In genomic region chr13:112434937-112435523, GRCh38 we compare ENCODE assay signal across 27 cellular contexts. TPM values are rescaled to one million over a fixed set of nuclear protein-coding genes. Genes with fewer than 3 reads are reported as not detected.
"Had no signal": no experiment of that assay in that cellular context is flagged by ENCODE, and none has a peak within 500 bp of the region (broad histone marks: within the 10 kb centered on the region; RNA-seq: fewer than 3 reads in every experiment).

No MANE protein-coding gene starts in this region.

- H3K4me2 ChIP-seq: hepatocyte had no signal

- H2AFZ ChIP-seq: hepatocyte, parathyroid adenoma had no signal

- H3K9me3 ChIP-seq: prostate gland had no signal

- H3K4me1 Mint-ChIP-seq: naive B cell; nephron; stimulated activated naive B cell treated with anti-CD40 and anti-IgM and Interleukin-4, amounts not matched to agents 10 μg/mL and 1 μg/mL and 100 μg/mL, for 72 hours; stimulated activated naive CD8-positive, alpha-beta T cell treated with anti-CD3 and anti-CD28 coated beads, Interleukin-15, amount 100 ng/mL, for 72 hours had no signal

- H3K79me2 ChIP-seq: hepatocyte, parathyroid adenoma had no signal

- H3K27ac Mint-ChIP-seq: effector memory CD8-positive, alpha-beta T cell; naive B cell; nephron; stimulated activated naive B cell treated with anti-CD40 and anti-IgM and Interleukin-4, amounts not matched to agents 10 μg/mL and 1 μg/mL and 100 μg/mL, for 72 hours; stimulated activated naive CD8-positive, alpha-beta T cell treated with anti-CD3 and anti-CD28 coated beads, Interleukin-15, amount 100 ng/mL, for 72 hours had no signal

- H3K36me3 ChIP-seq: prostate gland, thoracic aorta, transverse colon had no signal

- H3K9ac ChIP-seq: parathyroid adenoma had no signal

- DNase-seq: cortex of kidney; dorsolateral prefrontal cortex; effector memory CD8-positive, alpha-beta T cell; erythroblast; foreskin melanocyte; left colon; left ventricle myocardium superior; mesenchymal stem cell; naive B cell; stimulated activated CD4-positive, alpha-beta T cell treated with anti-CD3 and anti-CD28 coated beads, Interleukin-2, amount 100 ng/mL, for 24 hours; stimulated activated CD4-positive, alpha-beta T cell treated with anti-CD3 and anti-CD28 coated beads, Interleukin-4, amount 100 ng/mL, for 4 hours; stimulated activated naive B cell treated with anti-CD40 and anti-IgM and Interleukin-4, amounts not matched to agents 10 μg/mL and 1 μg/mL and 100 μg/mL, for 72 hours; stimulated activated naive CD8-positive, alpha-beta T cell treated with anti-CD3 and anti-CD28 coated beads, Interleukin-15, amount 100 ng/mL, for 72 hours; substantia nigra; transverse colon had no signal

- H3K27ac ChIP-seq: dorsolateral prefrontal cortex, hepatocyte, parathyroid adenoma, prostate gland, thoracic aorta, transverse colon had no signal

- H3K4me1 ChIP-seq: parathyroid adenoma, prostate gland, transverse colon had no signal

- ATAC-seq: effector memory CD8-positive, alpha-beta T cell; left colon; left ventricle myocardium superior; sciatic nerve; stimulated activated naive B cell treated with anti-CD40 and anti-IgM and Interleukin-4, amounts not matched to agents 10 μg/mL and 1 μg/mL and 100 μg/mL, for 72 hours; stimulated activated naive CD8-positive, alpha-beta T cell treated with anti-CD3 and anti-CD28 coated beads, Interleukin-15, amount 100 ng/mL, for 72 hours had no signal

- H3K36me3 Mint-ChIP-seq: stimulated activated naive B cell treated with anti-CD40 and anti-IgM and Interleukin-4, amounts not matched to agents 10 μg/mL and 1 μg/mL and 100 μg/mL, for 72 hours had no signal

- H3K27me3 ChIP-seq: hepatocyte, transverse colon had no signal

- H3K4me3 ChIP-seq: dorsolateral prefrontal cortex, hepatocyte, lung, prostate gland, thoracic aorta, transverse colon had no signal

- H3K4me3 Mint-ChIP-seq: effector memory CD8-positive, alpha-beta T cell; naive B cell; nephron; stimulated activated naive B cell treated with anti-CD40 and anti-IgM and Interleukin-4, amounts not matched to agents 10 μg/mL and 1 μg/mL and 100 μg/mL, for 72 hours; stimulated activated naive CD8-positive, alpha-beta T cell treated with anti-CD3 and anti-CD28 coated beads, Interleukin-15, amount 100 ng/mL, for 72 hours had no signal

RNA-seq across cellular contexts. Expression of gene SPACA7, which starts 58.9 kb away (rescaled TPM):
- total RNA-seq: dorsolateral prefrontal cortex, hepatocyte, kidney epithelial cell, left colon, left ventricle myocardium superior, lung, omental fat pad, renal cortical epithelial cell, sciatic nerve, skeletal muscle tissue, thoracic aorta, transverse colon, urinary bladder had no signal
- polyA plus RNA-seq: hepatocyte, lung, urinary bladder had no signal
